Comparison of ENCODE assay signal across 8 cellular contexts in the genomic region with DNA sequence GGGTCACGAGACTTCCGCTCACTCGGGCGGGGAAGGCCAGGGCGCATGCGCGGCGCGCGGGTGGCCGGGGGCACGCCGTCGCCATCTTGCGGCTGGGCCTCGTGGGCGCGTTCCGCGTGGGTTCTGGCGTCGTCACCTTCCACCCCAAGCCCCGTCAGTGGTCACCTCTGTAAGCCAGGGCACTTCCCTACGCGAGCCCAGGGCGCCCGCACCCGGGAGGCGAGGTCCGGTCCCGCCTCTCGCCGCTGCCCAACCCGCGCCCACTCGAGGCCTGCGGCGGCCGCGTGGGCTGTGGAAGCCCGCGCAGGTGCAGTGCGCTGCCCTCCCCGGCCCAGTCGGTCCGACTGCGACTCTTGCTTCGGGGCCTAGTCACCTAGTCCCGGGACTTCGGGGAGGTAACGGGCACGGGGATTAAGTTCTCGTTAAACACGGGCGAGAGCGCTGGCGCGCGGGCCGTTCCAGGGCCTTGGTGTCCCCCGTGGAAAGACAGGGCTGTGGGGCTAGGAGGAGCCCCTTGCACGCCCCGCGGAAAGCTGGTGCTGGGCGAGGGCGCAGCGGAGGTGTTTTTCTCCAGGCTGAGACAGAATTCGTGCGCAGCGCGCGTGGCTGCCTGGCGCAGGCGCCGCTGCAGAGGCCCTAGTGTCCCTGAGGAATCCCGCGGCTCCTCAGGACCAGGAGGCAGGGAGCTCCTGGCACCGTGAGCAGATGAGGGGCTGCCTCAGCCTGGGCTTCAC. TPM values are rescaled to one million over a fixed set of nuclear protein-coding genes. Genes with fewer than 3 reads are reported as not detected.
A peak's percentile ranks its signal among the peaks of the same experiment; 100 is the strongest.
DNase-seq lines count a peak whose midpoint lies in the region; ATAC-seq and TF ChIP-seq lines count a peak whose summit lies in the region.

No MANE protein-coding gene starts in this region.

- H3K4me3 Mint-ChIP-seq in activated T-helper 1 cell treated with anti-CD3 and anti-CD28 coated beads, Interleukin-12 subunit alpha, Interleukin-12 subunit beta, Interleukin-2, Interleukin-4 antibody, amounts not matched to agents 30 ng/mL and 10 ng/mL and 1 ng/mL, durations not matched to agents 14 hours and 24 hours and 36 hours = peak overlapping the region; percentile 84
- peak overlapping the region; percentile 83 to 94 (median 87) for H3K4me3 Mint-ChIP-seq in naive thymus-derived CD8-positive, alpha-beta T cell

- H3K9me3 Mint-ChIP-seq in activated T-helper 1 cell treated with anti-CD3 and anti-CD28 coated beads, Interleukin-12 subunit alpha, Interleukin-12 subunit beta, Interleukin-2, Interleukin-4 antibody, amounts not matched to agents 30 ng/mL and 10 ng/mL and 1 ng/mL, durations not matched to agents 14 hours and 24 hours and 36 hours = no peaks in the 10 kb centered on the region
- no peaks in the 10 kb centered on the region for H3K9me3 Mint-ChIP-seq in naive thymus-derived CD8-positive, alpha-beta T cell

- H2AFZ ChIP-seq in fibroblast of lung (ENCODE audit: low read length) = peak overlapping the region; percentile 69

- H3K27me3 ChIP-seq in BLaER1 treated with 17β-estradiol and CSF1 and Interleukin-3, amounts not matched to agents 10 nM and 100 nM = no peaks in the 10 kb centered on the region
- H3K27me3 ChIP-seq in HUES48 (ENCODE audit: control insufficient read depth, insufficient read depth, low read length) (no peaks in the 10 kb centered on the region), Peyer's patch (no peaks in the 10 kb centered on the region), fibroblast of lung (ENCODE audit: control insufficient read depth, insufficient read depth, low read length) (no peaks in the 10 kb centered on the region)

- peak; percentile 69 for ATAC-seq in GM19324 (IDR thresholded peaks at IDR 0.05; ENCODE audit: low FRiP score, unreplicated experiment)
- peak; percentile 41 to 53 for ATAC-seq in naive thymus-derived CD8-positive, alpha-beta T cell

- peaks cover 42 to 59% (median 54%) of the 10 kb centered on the region in 10 experiments for H3K4me1 ChIP-seq in BLaER1 treated with 17β-estradiol and CSF1 and Interleukin-3, amounts not matched to agents 10 nM and 100 nM
- H3K4me1 ChIP-seq in HUES48 (ENCODE audit: control insufficient read depth, insufficient read depth, low read length) (peaks cover 26% of the 10 kb centered on the region), Peyer's patch (peaks cover 9 to 49% (median 19%) of the 10 kb centered on the region in 4 donors), fibroblast of lung (ENCODE audit: control insufficient read depth, extremely low read depth, insufficient read depth, low read length) (peaks cover 18% of the 10 kb centered on the region)

- peaks cover 7% of the 10 kb centered on the region for H3K4me1 Mint-ChIP-seq in activated T-helper 1 cell treated with anti-CD3 and anti-CD28 coated beads, Interleukin-12 subunit alpha, Interleukin-12 subunit beta, Interleukin-2, Interleukin-4 antibody, amounts not matched to agents 30 ng/mL and 10 ng/mL and 1 ng/mL, durations not matched to agents 14 hours and 24 hours and 36 hours (ENCODE audit: low read depth)
- H3K4me1 Mint-ChIP-seq in naive thymus-derived CD8-positive, alpha-beta T cell = peaks cover 11 to 46% (median 36%) of the 10 kb centered on the region in 4 donors

- peaks cover 39 to 43% (median 42%) of the 10 kb centered on the region in 11 experiments for H4K20me1 ChIP-seq in BLaER1 treated with 17β-estradiol and CSF1 and Interleukin-3, amounts not matched to agents 10 nM and 100 nM
- H4K20me1 ChIP-seq in fibroblast of lung (ENCODE audit: control insufficient read depth, extremely low read depth, insufficient read depth, low read length) = no peaks in the 10 kb centered on the region

- H3K27me3 Mint-ChIP-seq in activated T-helper 1 cell treated with anti-CD3 and anti-CD28 coated beads, Interleukin-12 subunit alpha, Interleukin-12 subunit beta, Interleukin-2, Interleukin-4 antibody, amounts not matched to agents 30 ng/mL and 10 ng/mL and 1 ng/mL, durations not matched to agents 14 hours and 24 hours and 36 hours (ENCODE audit: insufficient read depth) = no peaks in the 10 kb centered on the region
- H3K27me3 Mint-ChIP-seq in naive thymus-derived CD8-positive, alpha-beta T cell = no peaks in the 10 kb centered on the region

- intact Hi-C loops in activated T-helper 1 cell treated with anti-CD3 and anti-CD28 coated beads, Interleukin-12 subunit alpha, Interleukin-12 subunit beta, Interleukin-2, Interleukin-4 antibody, amounts not matched to agents 30 ng/mL and 10 ng/mL and 1 ng/mL, durations not matched to agents 14 hours and 24 hours and 36 hours (cut with micrococcal nuclease) = loop anchor here (1.0 to 5.0 kb wide), 6 partner anchors 20 to 359 kb away; partner anchors contain the start of genes ACTG1, ALYREF, ANAPC11 and ASPSCR1

- peak overlapping the region; percentile 95 to 100 (median 100) for H3K9ac ChIP-seq in BLaER1 treated with 17β-estradiol and CSF1 and Interleukin-3, amounts not matched to agents 10 nM and 100 nM
- H3K9ac ChIP-seq in HUES48 (ENCODE audit: low read depth, low read length) = peak overlapping the region; percentile 92
- H3K9ac ChIP-seq in fibroblast of lung (ENCODE audit: insufficient read depth, low read length) = peak overlapping the region; percentile 97

- H3K36me3 Mint-ChIP-seq in activated T-helper 1 cell treated with anti-CD3 and anti-CD28 coated beads, Interleukin-12 subunit alpha, Interleukin-12 subunit beta, Interleukin-2, Interleukin-4 antibody, amounts not matched to agents 30 ng/mL and 10 ng/mL and 1 ng/mL, durations not matched to agents 14 hours and 24 hours and 36 hours (ENCODE audit: low read depth) = peaks cover 13% of the 10 kb centered on the region
- H3K36me3 Mint-ChIP-seq in naive thymus-derived CD8-positive, alpha-beta T cell = peaks cover 0 to 26% (median 2%) of the 10 kb centered on the region in 3 donors

- peak overlapping the region; percentile 96 to 100 (median 100) for H3K27ac ChIP-seq in BLaER1 treated with 17β-estradiol and CSF1 and Interleukin-3, amounts not matched to agents 10 nM and 100 nM
- H3K27ac ChIP-seq in HUES48 (ENCODE audit: low read depth, low read length) (peak overlapping the region; percentile 94), Peyer's patch (peak overlapping the region; percentile 98 to 100 (median 99)), fibroblast of lung (ENCODE audit: insufficient read depth, low read length) (peak overlapping the region; percentile 99)

- peaks cover 24 to 39% (median 33%) of the 10 kb centered on the region in 11 experiments for H3K36me3 ChIP-seq in BLaER1 treated with 17β-estradiol and CSF1 and Interleukin-3, amounts not matched to agents 10 nM and 100 nM
- H3K36me3 ChIP-seq in HUES48 (ENCODE audit: control insufficient read depth, insufficient read depth, low read length) (peaks cover 11% of the 10 kb centered on the region), Peyer's patch (peaks cover 0 to 20% (median 0%) of the 10 kb centered on the region in 3 donors), fibroblast of lung (ENCODE audit: control insufficient read depth, insufficient read depth, low read length) (peaks cover 13% of the 10 kb centered on the region)

- peak overlapping the region; percentile 91 to 100 (median 96) for H3K4me2 ChIP-seq in BLaER1 treated with 17β-estradiol and CSF1 and Interleukin-3, amounts not matched to agents 10 nM and 100 nM
- H3K4me2 ChIP-seq in fibroblast of lung (ENCODE audit: extremely low read depth, insufficient read depth, low read length) = peak overlapping the region; percentile 97

- peak; percentile 90 to 96 for TF ChIP-seq POLR2A in Peyer's patch (IDR thresholded peaks at IDR 0.05)

- H3K9me3 ChIP-seq in BLaER1 treated with 17β-estradiol and CSF1 and Interleukin-3, amounts not matched to agents 10 nM and 100 nM (replicated peaks in 1 of 11) = no peaks in the 10 kb centered on the region
- H3K9me3 ChIP-seq in HUES48 (ENCODE audit: control insufficient read depth, insufficient read depth, low read length) (no peaks in the 10 kb centered on the region), Peyer's patch (no peaks in the 10 kb centered on the region), fibroblast of lung (ENCODE audit: control insufficient read depth, insufficient read depth, low read depth, low read length) (no peaks in the 10 kb centered on the region)

- peak overlapping the region; percentile 90 for H3K27ac Mint-ChIP-seq in activated T-helper 1 cell treated with anti-CD3 and anti-CD28 coated beads, Interleukin-12 subunit alpha, Interleukin-12 subunit beta, Interleukin-2, Interleukin-4 antibody, amounts not matched to agents 30 ng/mL and 10 ng/mL and 1 ng/mL, durations not matched to agents 14 hours and 24 hours and 36 hours
- peak overlapping the region; percentile 88 to 98 (median 95) for H3K27ac Mint-ChIP-seq in naive thymus-derived CD8-positive, alpha-beta T cell

- DNase-seq in Peyer's patch (peak; percentile 77 to 97 (median 92)), fibroblast of lung (ENCODE audit: low read depth in 2 of 2) (peak; percentile 78 to 89)
- DNase-seq in activated T-helper 1 cell treated with anti-CD3 and anti-CD28 coated beads, Interleukin-12 subunit alpha, Interleukin-12 subunit beta, Interleukin-2, Interleukin-4 antibody, amounts not matched to agents 30 ng/mL and 10 ng/mL and 1 ng/mL, durations not matched to agents 14 hours and 24 hours and 36 hours (ENCODE audit: low spot score) = peak; percentile 96
- peak; percentile 91 to 98 (median 95) for DNase-seq in naive thymus-derived CD8-positive, alpha-beta T cell
- peak; percentile 89 to 96 (median 93) for DNase-seq in stimulated activated naive CD4-positive, alpha-beta T cell (lab: John Stamatoyannopoulos, UW)

- POLR2A ChIA-PET in naive thymus-derived CD8-positive, alpha-beta T cell (lab: Charles Lee) = interaction anchor here (0.5 to 6.9 kb wide), 22 partner anchors 9 to 359 kb away, joined by 3 to 71 read pairs (median 6); partner anchors contain the start of genes ACTG1, ALYREF, ANAPC11 and ARL16

- H3K79me2 ChIP-seq in fibroblast of lung (ENCODE audit: control insufficient read depth, insufficient read depth, low read length) = peaks cover 26% of the 10 kb centered on the region

- H3K4me3 ChIP-seq in BLaER1 treated with 17β-estradiol and CSF1 and Interleukin-3, amounts not matched to agents 10 nM and 100 nM = peak overlapping the region; percentile 76 to 99 (median 96)
- H3K4me3 ChIP-seq in HUES48 (ENCODE audit: low read depth, low read length) (peak overlapping the region; percentile 92), Peyer's patch (peak overlapping the region; percentile 89 to 97 (median 92)), fibroblast of lung (replicated peaks in 1 of 4; ENCODE audit: control extremely low read depth in 1 of 4, insufficient read depth in 1 of 4, low read depth in 3 of 4, low read length in 4 of 4) (peak overlapping the region; percentile 55 to 89 (median 73))

- TF ChIP-seq CTCF in Peyer's patch (IDR thresholded peaks at IDR 0.05) (peak in 5 of 6 experiments; percentile 17 to 59 (median 39)), fibroblast of lung (conservative IDR thresholded peaks at IDR 0.05 in 1 of 2, IDR thresholded peaks at IDR 0.05 in 1 of 2; ENCODE audit: low read depth in 1 of 2, low read length in 2 of 2) (peak in 1 of 2 donors; percentile 27)

RNA-seq across cellular contexts. Expression of gene ARHGDIA, which starts 0.4 kb away (rescaled TPM):
- total RNA-seq in Peyer's patch = 100 to 1,000 TPM; 282 to 475 (median 350) TPM
- 701 and 705 TPM in 2 replicates for total RNA-seq in activated T-helper 1 cell treated with anti-CD3 and anti-CD28 coated beads, Interleukin-12 subunit alpha, Interleukin-12 subunit beta, Interleukin-2, Interleukin-4 antibody, amounts not matched to agents 30 ng/mL and 10 ng/mL and 1 ng/mL, durations not matched to agents 14 hours and 24 hours and 36 hours
- total RNA-seq in fibroblast of lung = 61.6 and 95.0 TPM in 2 replicates
- polyA plus RNA-seq in fibroblast of lung = 164 and 254 TPM in 2 replicates
- polyA plus RNA-seq in fibroblast of lung (2012) = 723 and 976 TPM in 2 replicates
- 99.0 and 121 TPM in 2 replicates for polyA minus RNA-seq in fibroblast of lung (ENCODE audit: low replicate concordance)
- 100 to 1,000 TPM; 317 to 343 TPM for total RNA-seq in naive thymus-derived CD8-positive, alpha-beta T cell
- polyA plus RNA-seq in naive thymus-derived CD8-positive, alpha-beta T cell = 100 to 1,000 TPM in 1 of 3 donors, 10 to 100 TPM in 2; 55.1 to 102 (median 87.2) TPM

RNA-seq across cellular contexts. Expression of gene P4HB, which starts 11.2 kb away (rescaled TPM):
- total RNA-seq in Peyer's patch (1,000 to 10,000 TPM in 3 of 4 donors, 100 to 1,000 TPM in 1; 326 to 1,290 (median 1,196) TPM), fibroblast of lung (633 and 1,034 TPM in 2 replicates)
- total RNA-seq in activated T-helper 1 cell treated with anti-CD3 and anti-CD28 coated beads, Interleukin-12 subunit alpha, Interleukin-12 subunit beta, Interleukin-2, Interleukin-4 antibody, amounts not matched to agents 30 ng/mL and 10 ng/mL and 1 ng/mL, durations not matched to agents 14 hours and 24 hours and 36 hours = 477 and 487 TPM in 2 replicates
- 106 and 109 TPM in 2 replicates for polyA plus RNA-seq in fibroblast of lung
- polyA plus RNA-seq in fibroblast of lung (2012) = 919 and 1,078 TPM in 2 replicates
- polyA minus RNA-seq in fibroblast of lung (ENCODE audit: low replicate concordance) = 298 and 690 TPM in 2 replicates
- 100 to 1,000 TPM; 181 to 190 TPM for total RNA-seq in naive thymus-derived CD8-positive, alpha-beta T cell
- 100 to 1,000 TPM; 166 to 191 (median 191) TPM for polyA plus RNA-seq in naive thymus-derived CD8-positive, alpha-beta T cell

RNA-seq across cellular contexts. Expression of gene ALYREF, which starts 19.8 kb away (rescaled TPM):
- total RNA-seq in Peyer's patch (10 to 100 TPM; 38.9 to 96.6 (median 45.3) TPM), fibroblast of lung (77.3 and 82.2 TPM in 2 replicates)
- total RNA-seq in activated T-helper 1 cell treated with anti-CD3 and anti-CD28 coated beads, Interleukin-12 subunit alpha, Interleukin-12 subunit beta, Interleukin-2, Interleukin-4 antibody, amounts not matched to agents 30 ng/mL and 10 ng/mL and 1 ng/mL, durations not matched to agents 14 hours and 24 hours and 36 hours = 241 and 249 TPM in 2 replicates
- polyA plus RNA-seq in fibroblast of lung = 41.6 and 81.5 TPM in 2 replicates
- 64.6 and 132 TPM in 2 replicates for polyA plus RNA-seq in fibroblast of lung (2012)
- polyA minus RNA-seq in fibroblast of lung (ENCODE audit: low replicate concordance) = 51.1 and 57.5 TPM in 2 replicates
- 10 to 100 TPM; 49.9 to 54.4 TPM for total RNA-seq in naive thymus-derived CD8-positive, alpha-beta T cell
- polyA plus RNA-seq in naive thymus-derived CD8-positive, alpha-beta T cell = 10 to 100 TPM; 31.7 to 55.4 (median 50.1) TPM

RNA-seq across cellular contexts. Expression of gene ANAPC11, which starts 20.0 kb away (rescaled TPM):
- 100 to 1,000 TPM in 1 of 4 donors, 10 to 100 TPM in 3; 69.3 to 126 (median 85.1) TPM for total RNA-seq in Peyer's patch
- total RNA-seq in activated T-helper 1 cell treated with anti-CD3 and anti-CD28 coated beads, Interleukin-12 subunit alpha, Interleukin-12 subunit beta, Interleukin-2, Interleukin-4 antibody, amounts not matched to agents 30 ng/mL and 10 ng/mL and 1 ng/mL, durations not matched to agents 14 hours and 24 hours and 36 hours = 123 and 124 TPM in 2 replicates
- 144 and 175 TPM in 2 replicates for total RNA-seq in fibroblast of lung
- polyA plus RNA-seq in fibroblast of lung = 223 and 269 TPM in 2 replicates
- polyA plus RNA-seq in fibroblast of lung (2012) = 230 and 339 TPM in 2 replicates
- polyA minus RNA-seq in fibroblast of lung (ENCODE audit: low replicate concordance) = 48.8 and 54.7 TPM in 2 replicates
- total RNA-seq in naive thymus-derived CD8-positive, alpha-beta T cell = 10 to 100 TPM; 38.7 to 48.1 TPM
- polyA plus RNA-seq in naive thymus-derived CD8-positive, alpha-beta T cell = 100 to 1,000 TPM; 273 to 324 (median 275) TPM

RNA-seq across cellular contexts. Expression of gene NPB, which starts 30.5 kb away (rescaled TPM):
- total RNA-seq in Peyer's patch (1 to 10 TPM in 1 of 4 donors, under 1 TPM in 1, not detected in 2; 0.76 to 1.6 TPM), fibroblast of lung (0.51 and 0.83 TPM in 2 replicates)
- 0.24 and 0.31 TPM in 2 replicates for total RNA-seq in activated T-helper 1 cell treated with anti-CD3 and anti-CD28 coated beads, Interleukin-12 subunit alpha, Interleukin-12 subunit beta, Interleukin-2, Interleukin-4 antibody, amounts not matched to agents 30 ng/mL and 10 ng/mL and 1 ng/mL, durations not matched to agents 14 hours and 24 hours and 36 hours
- 0.19 and 0.31 TPM in 2 replicates for polyA plus RNA-seq in fibroblast of lung
- 0.35 and 0.71 TPM in 2 replicates for polyA plus RNA-seq in fibroblast of lung (2012)
- not detected in 2 replicates for polyA minus RNA-seq in fibroblast of lung (ENCODE audit: low replicate concordance)
- total RNA-seq in naive thymus-derived CD8-positive, alpha-beta T cell = 1 to 10 TPM in 1 of 2 experiments, under 1 TPM in 1; 0.69 to 1.0 TPM
- polyA plus RNA-seq in naive thymus-derived CD8-positive, alpha-beta T cell = not detected

Comparison
In these comparisons a context has a peak if more than half of its experiments do, and no peak if none do; other contexts are left out.
1. Peak in every context shown above with its lines: DNase-seq, ATAC-seq, H3K4me3 ChIP-seq and H3K27ac ChIP-seq.